In genomic region chr5:78496373-78496772, GRCh38 we compare ENCODE assay signal across 15 cellular contexts.
DNase-seq lines count a peak whose midpoint lies in the region; ATAC-seq, FAIRE-seq and TF ChIP-seq lines count a peak whose summit lies in the region.
"Had no signal": no experiment of that assay in that cellular context is flagged by ENCODE, and none has a peak within 500 bp of the region (broad histone marks: within the 10 kb centered on the region; RNA-seq: fewer than 3 reads in every experiment).

No MANE protein-coding gene starts in this region.

- H3K9ac ChIP-seq in astrocyte (ENCODE audit: low read length) = no peak overlapping the region

- no peak overlapping the region for H3K4me3 Mint-ChIP-seq in astrocyte (ENCODE audit: unreplicated experiment)
- H3K4me3 Mint-ChIP-seq: activated CD4-positive, alpha-beta T cell treated with anti-CD3 and anti-CD28 coated beads for 36 hours had no signal

- H3K4me1 Mint-ChIP-seq in astrocyte (ENCODE audit: low read depth, unreplicated experiment) = peaks cover 34% of the 10 kb centered on the region
- H3K4me1 Mint-ChIP-seq: activated CD4-positive, alpha-beta T cell treated with anti-CD3 and anti-CD28 coated beads for 36 hours had no signal

- intact Hi-C loops in sciatic nerve (cut with DNase I) = no loop called here

- H3K4me3 ChIP-seq in astrocyte (ENCODE audit: insufficient read depth, low read depth, low read length) = no peak overlapping the region
- H3K4me3 ChIP-seq: heart right ventricle had no signal

- no peak for FAIRE-seq in astrocyte (lab: Jason Lieb, UNC)
- FAIRE-seq: colon had no signal

- no peaks in the 10 kb centered on the region for H3K36me3 ChIP-seq in astrocyte (ENCODE audit: insufficient read depth, low read length)

- no peak for TF ChIP-seq CTCF in astrocyte (IDR thresholded peaks at IDR 0.05; ENCODE audit: insufficient read depth, low read depth, low read length)
- no peak for TF ChIP-seq CTCF in foreskin keratinocyte (conservative IDR thresholded peaks at IDR 0.05)

- H2AFZ ChIP-seq in astrocyte (ENCODE audit: low read depth, low read length) = no peak overlapping the region

- H4K20me1 ChIP-seq in astrocyte (ENCODE audit: insufficient read depth, low read length) = peaks cover 51% of the 10 kb centered on the region

- H3K27me3 ChIP-seq in astrocyte (ENCODE audit: insufficient read depth, low read length) (no peaks in the 10 kb centered on the region), foreskin keratinocyte (no peaks in the 10 kb centered on the region)
- H3K27me3 ChIP-seq: heart right ventricle had no signal

- H3K79me2 ChIP-seq in astrocyte (ENCODE audit: insufficient read depth, low read length) = peaks cover 80% of the 10 kb centered on the region

- H3K36me3 Mint-ChIP-seq in astrocyte (ENCODE audit: low read depth, unreplicated experiment) = peaks cover 19% of the 10 kb centered on the region

- no peak overlapping the region for H3K27ac ChIP-seq in astrocyte (ENCODE audit: low read depth, low read length)
- H3K27ac ChIP-seq in foreskin keratinocyte = peak overlapping the region; percentile 22

- peak overlapping the region; percentile 30 for H3K27ac Mint-ChIP-seq in astrocyte (ENCODE audit: unreplicated experiment)
- H3K27ac Mint-ChIP-seq: activated CD4-positive, alpha-beta T cell treated with anti-CD3 and anti-CD28 coated beads for 36 hours had no signal

- DNase-seq in HCEC 1CT (peak; percentile 46), astrocyte (ENCODE audit: low read depth) (no peak), foreskin keratinocyte (peak in 1 of 2 donors; percentile 37), sciatic nerve (ENCODE audit: low spot score) (no peak), SIG-M5 (lab: John Stamatoyannopoulos, UW) (no peak), NCI-H1694 (lab: John Stamatoyannopoulos, UW) (no peak), ACHN (no peak)
- DNase-seq: activated CD4-positive, alpha-beta T cell treated with anti-CD3 and anti-CD28 coated beads for 36 hours; activated effector memory CD4-positive, alpha-beta T cell treated with Interleukin-2 at 50 U/mL for 16 hours; heart right ventricle; NCI-H1092; NCI-H774; SW 1271 had no signal

- ATAC-seq in foreskin keratinocyte (peak; percentile 73), sciatic nerve (peak; percentile 65), GM19467 (IDR thresholded peaks at IDR 0.05; ENCODE audit: unreplicated experiment) (no peak)
- ATAC-seq: activated CD4-positive, alpha-beta T cell treated with anti-CD3 and anti-CD28 coated beads for 36 hours had no signal

- H3K4me1 ChIP-seq in astrocyte (ENCODE audit: insufficient read depth, low read length) (peaks cover 14% of the 10 kb centered on the region), foreskin keratinocyte (peaks cover 3% of the 10 kb centered on the region)

- no peaks in the 10 kb centered on the region for H3K9me3 Mint-ChIP-seq in astrocyte (ENCODE audit: unreplicated experiment)

- H3K27me3 Mint-ChIP-seq in astrocyte (ENCODE audit: low read depth, unreplicated experiment) = no peaks in the 10 kb centered on the region

- peak overlapping the region; percentile 39 for H3K4me2 ChIP-seq in astrocyte (ENCODE audit: low read length)

- in situ Hi-C loops in ACHN (cut with HindIII; ENCODE audit: low pct_ligation_motif_present, low pct_unique_long_range_greater_than_20kb, low sequenced_read_pairs) = no loop called here

- no peaks in the 10 kb centered on the region for H3K9me3 ChIP-seq in astrocyte (ENCODE audit: insufficient read depth, low read depth, low read length)
- H3K9me3 ChIP-seq: heart right ventricle had no signal
